In genomic region chr5:62783374-62784057, GRCh38 we compare ENCODE assay signal across 17 cellular contexts.
A peak's percentile ranks its signal among the peaks of the same experiment; 100 is the strongest.
DNase-seq lines count a peak whose midpoint lies in the region; ATAC-seq and TF ChIP-seq lines count a peak whose summit lies in the region.
"Had no signal": no experiment of that assay in that cellular context is flagged by ENCODE, and none has a peak within 500 bp of the region (broad histone marks: within the 10 kb centered on the region; RNA-seq: fewer than 3 reads in every experiment).

No MANE protein-coding gene starts in this region.

- TF ChIP-seq CTCF in dorsolateral prefrontal cortex (IDR thresholded peaks at IDR 0.05 in 54 of 56, conservative IDR thresholded peaks at IDR 0.05 in 2 of 56; ENCODE audit: low read depth in 1 of 56, partially characterized antibody in 56 of 56) (no peak), vagina (IDR thresholded peaks at IDR 0.05) (no peak)

- TF ChIP-seq POLR2A in vagina (IDR thresholded peaks at IDR 0.05), result no peak

- H3K27me3 ChIP-seq in dorsolateral prefrontal cortex (no peaks in the 10 kb centered on the region), vagina (no peaks in the 10 kb centered on the region)
- H3K27me3 ChIP-seq: gastrocnemius medialis, sigmoid colon, tibial artery had no signal

- ATAC-seq in GM18868 (IDR thresholded peaks at IDR 0.05; ENCODE audit: unreplicated experiment) (peak; percentile 39), GM21576 (IDR thresholded peaks at IDR 0.05; ENCODE audit: unreplicated experiment) (peak; percentile 59), HG03097 (IDR thresholded peaks at IDR 0.05; ENCODE audit: low FRiP score, unreplicated experiment) (peak; percentile 74), HG03378 (IDR thresholded peaks at IDR 0.05; ENCODE audit: unreplicated experiment) (no peak)
- ATAC-seq: activated naive CD8-positive, alpha-beta T cell treated with anti-CD3 and anti-CD28 coated beads, Interleukin-2, amount 50 U/mL, for 24 hours; gastrocnemius medialis; Right ventricle myocardium inferior had no signal

- H3K9me3 ChIP-seq in vagina, result no peaks in the 10 kb centered on the region
- H3K9me3 ChIP-seq: gastrocnemius medialis, sigmoid colon, tibial artery had no signal

- intact Hi-C loops in dorsolateral prefrontal cortex (cut with DNase I), result no loop called here
- intact Hi-C loops in vagina (cut with DNase I), result no loop called here

- no peaks in the 10 kb centered on the region for H3K4me1 ChIP-seq in vagina
- H3K4me1 ChIP-seq: gastrocnemius medialis, sigmoid colon, tibial artery had no signal

- no peaks in the 10 kb centered on the region for H3K36me3 ChIP-seq in vagina
- H3K36me3 ChIP-seq: gastrocnemius medialis, sigmoid colon, tibial artery had no signal

- peak overlapping the region in 1 of 59 donors; percentile 21 for H3K4me3 ChIP-seq in dorsolateral prefrontal cortex
- no peak overlapping the region for H3K4me3 ChIP-seq in vagina
- H3K4me3 ChIP-seq: gastrocnemius medialis, sigmoid colon, tibial artery had no signal

- peak; percentile 77 for DNase-seq in medulla oblongata (ENCODE audit: extremely low spot score)
- no peak for DNase-seq in dorsolateral prefrontal cortex
- DNase-seq in activated T-cell treated with anti-CD3 and anti-CD28 coated beads, Interleukin-2, amount 50 U/mL, for 1 hour, result no peak
- DNase-seq in vagina (ENCODE audit: extremely low spot score in 2 of 2), result no peak
- DNase-seq: activated CD4-positive, alpha-beta T cell treated with anti-CD3 and anti-CD28 coated beads for 4 hours; activated naive CD8-positive, alpha-beta T cell treated with anti-CD3 and anti-CD28 coated beads, Interleukin-2, amount 50 U/mL, for 24 hours; gastrocnemius medialis; NCI-H1694 treated with DMSO at 0.1 percent for 48 hours; NCI-H526; sigmoid colon; stimulated activated CD4-positive, alpha-beta T cell treated with anti-CD3 and anti-CD28 coated beads, Interleukin-2, amount 100 ng/mL, for 48 hours; tibial artery had no signal

- H3K27ac ChIP-seq in dorsolateral prefrontal cortex (peak overlapping the region in 5 of 59 donors; percentile 2 to 39 (median 26)), vagina (no peak overlapping the region)
- H3K27ac ChIP-seq: gastrocnemius medialis, sigmoid colon, tibial artery had no signal
